Comparison of ENCODE assay signal across 20 cellular contexts in genomic region chr2:179946810-179947485, GRCh38.
"Had no signal": no experiment of that assay in that cellular context is flagged by ENCODE, and none has a peak within 500 bp of the region (broad histone marks: within the 10 kb centered on the region; RNA-seq: fewer than 3 reads in every experiment).

No MANE protein-coding gene starts in this region.

- H3K27me3 Mint-ChIP-seq: activated CD4-positive, alpha-beta memory T cell treated with anti-CD3 and anti-CD28 coated beads for 36 hours; naive B cell; stimulated activated memory B cell treated with anti-CD40 and anti-IgM and Interleukin-4, amounts not matched to agents 10 μg/mL and 1 μg/mL and 100 μg/mL, for 72 hours had no signal

- H3K27ac Mint-ChIP-seq: activated CD4-positive, alpha-beta memory T cell treated with anti-CD3 and anti-CD28 coated beads for 36 hours; activated naive CD4-positive, alpha-beta T cell treated with anti-CD3 and anti-CD28 coated beads for 36 hours; endodermal cell; naive B cell; neural progenitor cell; stimulated activated memory B cell treated with anti-CD40 and anti-IgM and Interleukin-4, amounts not matched to agents 10 μg/mL and 1 μg/mL and 100 μg/mL, for 72 hours had no signal

- H3K4me1 Mint-ChIP-seq: endodermal cell; naive B cell; neural progenitor cell; stimulated activated memory B cell treated with anti-CD40 and anti-IgM and Interleukin-4, amounts not matched to agents 10 μg/mL and 1 μg/mL and 100 μg/mL, for 72 hours had no signal

- DNase-seq: activated CD4-positive, alpha-beta memory T cell treated with anti-CD3 and anti-CD28 coated beads for 36 hours; activated CD4-positive, alpha-beta T cell treated with anti-CD3 and anti-CD28 coated beads for 48 hours; activated effector memory CD4-positive, alpha-beta T cell treated with Interleukin-2 at 50 U/mL for 16 hours; activated naive CD4-positive, alpha-beta T cell treated with anti-CD3 and anti-CD28 coated beads for 36 hours; activated T-cell treated with anti-CD3 and anti-CD28 coated beads, Interleukin-2, amount 50 U/mL, for 48 hours; amygdala; cortex of kidney; endodermal cell; heart right ventricle; kidney glomerular epithelial cell; left lung; naive B cell; sigmoid colon; stimulated activated CD4-positive, alpha-beta T cell treated with anti-CD3 and anti-CD28 coated beads, Interleukin-15, amount 100 ng/mL, for 24 hours; testis; trophoblast cell; uterus had no signal

- H3K9me3 Mint-ChIP-seq: activated CD4-positive, alpha-beta memory T cell treated with anti-CD3 and anti-CD28 coated beads for 36 hours; activated naive CD4-positive, alpha-beta T cell treated with anti-CD3 and anti-CD28 coated beads for 36 hours; endodermal cell; naive B cell; neural progenitor cell; stimulated activated memory B cell treated with anti-CD40 and anti-IgM and Interleukin-4, amounts not matched to agents 10 μg/mL and 1 μg/mL and 100 μg/mL, for 72 hours had no signal

- FAIRE-seq: bronchial epithelial cell had no signal

- H3K4me3 Mint-ChIP-seq: activated CD4-positive, alpha-beta memory T cell treated with anti-CD3 and anti-CD28 coated beads for 36 hours; activated naive CD4-positive, alpha-beta T cell treated with anti-CD3 and anti-CD28 coated beads for 36 hours; endodermal cell; naive B cell; neural progenitor cell; stimulated activated memory B cell treated with anti-CD40 and anti-IgM and Interleukin-4, amounts not matched to agents 10 μg/mL and 1 μg/mL and 100 μg/mL, for 72 hours had no signal
